In genomic region chr1:115277276-115277675, GRCh38 we compare ENCODE assay signal across 17 cellular contexts.
DNase-seq lines count a peak whose midpoint lies in the region; ATAC-seq, FAIRE-seq and TF ChIP-seq lines count a peak whose summit lies in the region.
"Had no signal": no experiment of that assay in that cellular context is flagged by ENCODE, and none has a peak within 500 bp of the region (broad histone marks: within the 10 kb centered on the region; RNA-seq: fewer than 3 reads in every experiment).

No MANE protein-coding gene starts in this region.

- WGBS in mesenchymal stem cell, result 28% methylated on average over 1 of the region's 2 CpGs

- H2BK5ac ChIP-seq in mesenchymal stem cell (ENCODE audit: low read depth, low read length, poor library complexity, severe bottlenecking), result no peak overlapping the region

- H3K27ac Mint-ChIP-seq in HFFc6 (peak overlapping the region; percentile 61; the same call in 1 of the 2 replicates), astrocyte (ENCODE audit: unreplicated experiment) (no peak overlapping the region)
- H3K27ac Mint-ChIP-seq: naive thymus-derived CD4-positive, alpha-beta T cell; T-helper 17 cell had no signal

- TF ChIP-seq CTCF in HFFc6 (IDR thresholded peaks at IDR 0.05) (no peak), astrocyte (IDR thresholded peaks at IDR 0.05; ENCODE audit: insufficient read depth, low read depth, low read length) (no peak)

- no peak overlapping the region for H4K91ac ChIP-seq in mesenchymal stem cell (ENCODE audit: low read length)

- no peak for ATAC-seq in HG03520 (IDR thresholded peaks at IDR 0.05; ENCODE audit: unreplicated experiment)
- ATAC-seq: left ventricle myocardium superior; naive thymus-derived CD4-positive, alpha-beta T cell; Panc1; T-helper 17 cell had no signal

- H4K8ac ChIP-seq in mesenchymal stem cell (ENCODE audit: low read length), result no peak overlapping the region

- peaks cover 88% of the 10 kb centered on the region for H3K36me3 Mint-ChIP-seq in HFFc6 (ENCODE audit: low read depth)
- no peaks in the 10 kb centered on the region for H3K36me3 Mint-ChIP-seq in astrocyte (ENCODE audit: low read depth, unreplicated experiment)

- H3K4me3 Mint-ChIP-seq in HFFc6, result no peak overlapping the region
- H3K4me3 Mint-ChIP-seq in astrocyte (ENCODE audit: unreplicated experiment), result no peak overlapping the region
- H3K4me3 Mint-ChIP-seq: naive thymus-derived CD4-positive, alpha-beta T cell; T-helper 17 cell had no signal

- no peak overlapping the region for H2BK15ac ChIP-seq in mesenchymal stem cell (ENCODE audit: low read depth, poor library complexity, severe bottlenecking)

- no peak overlapping the region for H3K4ac ChIP-seq in mesenchymal stem cell (ENCODE audit: low read depth in 1 of 2, low read length in 2 of 2)

- no peak overlapping the region for H3K4me3 ChIP-seq in astrocyte (ENCODE audit: insufficient read depth, low read depth, low read length)
- no peak overlapping the region for H3K4me3 ChIP-seq in mesenchymal stem cell (ENCODE audit: insufficient read depth in 1 of 2, low read depth in 1 of 2, low read length in 2 of 2)
- H3K4me3 ChIP-seq: vagina had no signal

- H3K9me3 Mint-ChIP-seq in HFFc6 (peaks cover 34% of the 10 kb centered on the region), astrocyte (ENCODE audit: unreplicated experiment) (peaks cover 25% of the 10 kb centered on the region)

- H3K27me3 ChIP-seq in astrocyte (ENCODE audit: insufficient read depth, low read length) (no peaks in the 10 kb centered on the region), mesenchymal stem cell (ENCODE audit: control insufficient read depth in 1 of 2, insufficient read depth in 1 of 2, low read length in 2 of 2) (peaks cover 0 to 6% of the 10 kb centered on the region in 2 experiments)
- H3K27me3 ChIP-seq: vagina had no signal

- no peak overlapping the region for H3K23ac ChIP-seq in mesenchymal stem cell (ENCODE audit: low read length in 2 of 2)

- H3K4me1 ChIP-seq in astrocyte (ENCODE audit: insufficient read depth, low read length) (peaks cover 6% of the 10 kb centered on the region), mesenchymal stem cell (ENCODE audit: control insufficient read depth, insufficient read depth, low read depth, low read length) (no peaks in the 10 kb centered on the region)

- no peaks in the 10 kb centered on the region for H4K20me1 ChIP-seq in astrocyte (ENCODE audit: insufficient read depth, low read length)

- H3K9ac ChIP-seq in astrocyte (ENCODE audit: low read length) (no peak overlapping the region), mesenchymal stem cell (ENCODE audit: low read length) (no peak overlapping the region)

- H2AFZ ChIP-seq in astrocyte (ENCODE audit: low read depth, low read length), result no peak overlapping the region
- no peak overlapping the region for H2AFZ ChIP-seq in mesenchymal stem cell (ENCODE audit: low read depth, low read length)

- no peak overlapping the region for H2BK12ac ChIP-seq in mesenchymal stem cell (ENCODE audit: low read length in 2 of 2)

- no peaks in the 10 kb centered on the region for H3K79me2 ChIP-seq in astrocyte (ENCODE audit: insufficient read depth, low read length)

- no peak overlapping the region for H2BK120ac ChIP-seq in mesenchymal stem cell (ENCODE audit: low read depth, low read length)

- H3K27ac ChIP-seq in astrocyte (ENCODE audit: low read depth, low read length) (no peak overlapping the region), mesenchymal stem cell (ENCODE audit: low read length, poor library complexity, severe bottlenecking) (no peak overlapping the region)
- H3K27ac ChIP-seq: vagina had no signal

- no peak overlapping the region for H3K14ac ChIP-seq in mesenchymal stem cell (ENCODE audit: low read length in 2 of 2)

- no peaks in the 10 kb centered on the region for H3K9me3 ChIP-seq in astrocyte (ENCODE audit: insufficient read depth, low read depth, low read length)
- peaks cover 10% of the 10 kb centered on the region for H3K9me3 ChIP-seq in mesenchymal stem cell (ENCODE audit: control insufficient read depth, low read length)
- H3K9me3 ChIP-seq: vagina had no signal

- H2AK5ac ChIP-seq in mesenchymal stem cell (ENCODE audit: low read length, severe bottlenecking), result no peak overlapping the region

- no peak overlapping the region for H3K18ac ChIP-seq in mesenchymal stem cell (ENCODE audit: low read depth in 1 of 2, low read length in 2 of 2)

- FAIRE-seq in astrocyte (lab: Jason Lieb, UNC), result peak; percentile 9

- H3K36me3 ChIP-seq in astrocyte (ENCODE audit: insufficient read depth, low read length) (no peaks in the 10 kb centered on the region), mesenchymal stem cell (ENCODE audit: control insufficient read depth in 1 of 2, insufficient read depth in 2 of 2, low read depth in 1 of 2, low read length in 2 of 2) (peaks cover 0 to 5% of the 10 kb centered on the region in 2 experiments)
- H3K36me3 ChIP-seq: vagina had no signal

- H3K4me1 Mint-ChIP-seq in HFFc6 (ENCODE audit: low read depth) (peaks cover 87% of the 10 kb centered on the region), astrocyte (ENCODE audit: low read depth, unreplicated experiment) (no peaks in the 10 kb centered on the region)
- H3K4me1 Mint-ChIP-seq: naive thymus-derived CD4-positive, alpha-beta T cell had no signal

- H3K4me2 ChIP-seq in astrocyte (ENCODE audit: low read length), result no peak overlapping the region
- H3K4me2 ChIP-seq in mesenchymal stem cell (ENCODE audit: low read length, poor library complexity, severe bottlenecking), result no peak overlapping the region

- peak; percentile 69 for DNase-seq in EL
- DNase-seq in HFFc6, result peak; percentile 57
- DNase-seq in astrocyte (ENCODE audit: low read depth), result peak; percentile 88
- peak; percentile 15 for DNase-seq in mesenchymal stem cell
- no peak for DNase-seq in putamen (ENCODE audit: low spot score)
- DNase-seq in DMS114 treated with DMSO at 0.1 percent for 48 hours (lab: John Stamatoyannopoulos, UW; ENCODE audit: unreplicated experiment), result no peak
- DNase-seq: activated CD4-positive, alpha-beta T cell treated with anti-CD3 and anti-CD28 coated beads, Interleukin-2, amount 50 U/mL, for 4 hours; activated effector memory CD4-positive, alpha-beta T cell treated with Interleukin-2 at 50 U/mL for 16 hours; caudate nucleus; KBM-7; left ventricle myocardium superior; naive thymus-derived CD4-positive, alpha-beta T cell; NCI-H1436 treated with DMSO at 0.1 percent for 48 hours; T-helper 17 cell had no signal

- H3K79me1 ChIP-seq in mesenchymal stem cell (replicated peaks; ENCODE audit: low read length, poor library complexity, severe bottlenecking), result no peaks in the 10 kb centered on the region

- H3K27me3 Mint-ChIP-seq in HFFc6 (ENCODE audit: insufficient read depth), result 0 out of 2 replicates have a peak, but pooled peaks cover 1% of the 10 kb centered on the region
- peaks cover 14% of the 10 kb centered on the region for H3K27me3 Mint-ChIP-seq in astrocyte (ENCODE audit: low read depth, unreplicated experiment)

Comparison
In these comparisons a context has a peak if more than half of its experiments do, and no peak if none do; other contexts are left out.
1. DNase-seq: peak in EL (single experiment), HFFc6 (single experiment), astrocyte (single experiment) and mesenchymal stem cell (single experiment); none in putamen (single experiment) and DMS114 treated with DMSO at 0.1 percent for 48 hours (single experiment).